In genomic region chr20:50381771-50382593, GRCh38 we compare ENCODE assay signal across 9 cellular contexts.
DNase-seq lines count a peak whose midpoint lies in the region; ATAC-seq and TF ChIP-seq lines count a peak whose summit lies in the region.
"Had no signal": no experiment of that assay in that cellular context is flagged by ENCODE, and none has a peak within 500 bp of the region (broad histone marks: within the 10 kb centered on the region; RNA-seq: fewer than 3 reads in every experiment).

No MANE protein-coding gene starts in this region.

- POLR2A ChIA-PET in activated CD4-positive, alpha-beta memory T cell treated with anti-CD3 and anti-CD28 coated beads, Interleukin-2, amount 10 ng/mL, durations not matched to agents 7 days and 5 days (lab: Charles Lee), result interaction anchor here (0.6 to 1.3 kb wide), 4 partner anchors 14 to 84 kb away, joined by 3 to 7 read pairs (median 4); no protein-coding TSS in a partner anchor

- TF ChIP-seq POLR2A in vagina (IDR thresholded peaks at IDR 0.05), result no peak

- no peak overlapping the region for H3K4me2 ChIP-seq in neuronal stem cell (ENCODE audit: insufficient read depth, low read length, poor library complexity, severe bottlenecking)
- H3K4me2 ChIP-seq: KMS-11 had no signal

- TF ChIP-seq CTCF in mucosa of descending colon (IDR thresholded peaks at IDR 0.05), result no peak
- no peak for TF ChIP-seq CTCF in endodermal cell (conservative IDR thresholded peaks at IDR 0.05)
- no peak for TF ChIP-seq CTCF in vagina (IDR thresholded peaks at IDR 0.05)

- H2BK15ac ChIP-seq in neuronal stem cell (ENCODE audit: low read length), result no peak overlapping the region

- H3K4me1 ChIP-seq in mucosa of descending colon (ENCODE audit: low read depth) (peaks cover 43% of the 10 kb centered on the region), endodermal cell (ENCODE audit: control insufficient read depth, insufficient read depth, low read length) (no peaks in the 10 kb centered on the region), vagina (peaks cover 38% of the 10 kb centered on the region), neuronal stem cell (ENCODE audit: control insufficient read depth in 2 of 2, insufficient read depth in 1 of 2, low read depth in 1 of 2, low read length in 2 of 2) (peaks cover 0 to 2% of the 10 kb centered on the region in 2 donors)

- no peak overlapping the region for H4K8ac ChIP-seq in neuronal stem cell (ENCODE audit: low read depth, low read length)

- H3K27ac ChIP-seq in endodermal cell (ENCODE audit: low read depth, low read length), result no peak overlapping the region
- H3K27ac ChIP-seq in vagina, result no peak overlapping the region
- no peak overlapping the region for H3K27ac ChIP-seq in neuronal stem cell (replicated peaks; ENCODE audit: low read length)
- H3K27ac ChIP-seq: KMS-11 had no signal

- H2AFZ ChIP-seq in neuronal stem cell (ENCODE audit: low read length), result no peak overlapping the region

- H3K9me3 ChIP-seq in mucosa of descending colon (no peaks in the 10 kb centered on the region), endodermal cell (ENCODE audit: control insufficient read depth, low read length) (no peaks in the 10 kb centered on the region), vagina (no peaks in the 10 kb centered on the region), neuronal stem cell (replicated peaks in 1 of 2; ENCODE audit: control insufficient read depth in 2 of 2, insufficient read depth in 1 of 2, low read depth in 1 of 2, low read length in 2 of 2) (no peaks in the 10 kb centered on the region)

- H3K23ac ChIP-seq in neuronal stem cell (ENCODE audit: low read depth, low read length, poor library complexity), result no peak overlapping the region

- H3K18ac ChIP-seq in neuronal stem cell (ENCODE audit: low read length), result no peak overlapping the region

- H2BK12ac ChIP-seq in neuronal stem cell (ENCODE audit: low read length), result no peak overlapping the region

- H3K36me3 ChIP-seq in mucosa of descending colon (ENCODE audit: low read depth) (no peaks in the 10 kb centered on the region), endodermal cell (ENCODE audit: control insufficient read depth, insufficient read depth, low read length) (no peaks in the 10 kb centered on the region), vagina (no peaks in the 10 kb centered on the region), neuronal stem cell (replicated peaks in 1 of 2; ENCODE audit: control insufficient read depth in 2 of 2, insufficient read depth in 2 of 2, low read length in 2 of 2) (no peaks in the 10 kb centered on the region)

- H2BK5ac ChIP-seq in neuronal stem cell (ENCODE audit: low read length), result no peak overlapping the region

- H3K14ac ChIP-seq in neuronal stem cell (ENCODE audit: low read length), result no peak overlapping the region

- H3K36me3 Mint-ChIP-seq in IgD-negative memory B cell, result peaks cover 5% of the 10 kb centered on the region
- H3K36me3 Mint-ChIP-seq in activated CD4-positive, alpha-beta memory T cell treated with anti-CD3 and anti-CD28 coated beads, Interleukin-2, amount 10 ng/mL, durations not matched to agents 7 days and 5 days (ENCODE audit: low read depth), result no peaks in the 10 kb centered on the region
- H3K36me3 Mint-ChIP-seq in endodermal cell (ENCODE audit: low read depth), result no peaks in the 10 kb centered on the region

- peak; percentile 31 for ATAC-seq in mucosa of descending colon

- H2AK5ac ChIP-seq in neuronal stem cell (ENCODE audit: low read depth, low read length), result no peak overlapping the region

- H4K91ac ChIP-seq in neuronal stem cell (ENCODE audit: low read depth, low read length, poor library complexity), result no peak overlapping the region

- H3K27me3 Mint-ChIP-seq in IgD-negative memory B cell (peaks cover 20% of the 10 kb centered on the region), endodermal cell (ENCODE audit: insufficient read depth) (no peaks in the 10 kb centered on the region)
- H3K27me3 Mint-ChIP-seq in activated CD4-positive, alpha-beta memory T cell treated with anti-CD3 and anti-CD28 coated beads, Interleukin-2, amount 10 ng/mL, durations not matched to agents 7 days and 5 days, result no peaks in the 10 kb centered on the region

- 87 to 92% methylated on average over 12 to 13 of the region's 13 CpGs for WGBS in endodermal cell (ENCODE audit: insufficient coverage in 1 of 2, insufficient read length in 1 of 2), 2 experiments
- no CpG with 5 or more reads among the region's 13 CpGs for WGBS in neuronal stem cell (ENCODE audit: extremely low coverage in 2 of 2, insufficient read length in 2 of 2, insufficient replicate concordance in 1 of 2), 2 donors

- H3K27ac Mint-ChIP-seq in IgD-negative memory B cell, result peak overlapping the region in 1 of 3 donors; percentile 7
- peak overlapping the region; percentile 85 for H3K27ac Mint-ChIP-seq in activated CD4-positive, alpha-beta memory T cell treated with anti-CD3 and anti-CD28 coated beads, Interleukin-2, amount 10 ng/mL, durations not matched to agents 7 days and 5 days
- no peak overlapping the region for H3K27ac Mint-ChIP-seq in endodermal cell

- no peak overlapping the region for H3K4ac ChIP-seq in neuronal stem cell (ENCODE audit: low read length)

- no peak overlapping the region for H3K4me3 ChIP-seq in mucosa of descending colon
- H3K4me3 ChIP-seq in endodermal cell (ENCODE audit: low read length), result no peak overlapping the region
- H3K4me3 ChIP-seq in vagina, result no peak overlapping the region
- no peak overlapping the region for H3K4me3 ChIP-seq in neuronal stem cell (ENCODE audit: low read length in 2 of 2)

- CTCF ChIA-PET in activated CD4-positive, alpha-beta memory T cell treated with anti-CD3 and anti-CD28 coated beads, Interleukin-2, amount 10 ng/mL, durations not matched to agents 7 days and 5 days (lab: Charles Lee), result interaction anchor here (0.6 to 1.4 kb wide), 2 partner anchors 43 to 401 kb away, joined by 3 to 4 read pairs; no protein-coding TSS in a partner anchor

- H3K4me3 Mint-ChIP-seq in IgD-negative memory B cell (peak overlapping the region; percentile 21 to 91 (median 82)), endodermal cell (no peak overlapping the region)
- H3K4me3 Mint-ChIP-seq in activated CD4-positive, alpha-beta memory T cell treated with anti-CD3 and anti-CD28 coated beads, Interleukin-2, amount 10 ng/mL, durations not matched to agents 7 days and 5 days, result peak overlapping the region; percentile 48

- H3K9ac ChIP-seq in endodermal cell (ENCODE audit: extremely low read depth, low read length, poor library complexity, severe bottlenecking), result no peak overlapping the region
- no peak overlapping the region for H3K9ac ChIP-seq in neuronal stem cell (ENCODE audit: low read depth, low read length, poor library complexity)
- H3K9ac ChIP-seq: KMS-11 had no signal

- H3K27me3 ChIP-seq in endodermal cell (ENCODE audit: control insufficient read depth, insufficient read depth, low read length, poor library complexity, severe bottlenecking) (no peaks in the 10 kb centered on the region), vagina (no peaks in the 10 kb centered on the region), neuronal stem cell (ENCODE audit: control insufficient read depth in 3 of 3, insufficient read depth in 3 of 3, low read depth in 1 of 3, low read length in 3 of 3) (peaks cover 0 to 38% (median 0%) of the 10 kb centered on the region in 3 experiments)

- intact Hi-C loops in mucosa of descending colon (cut with DNase I, micrococcal nuclease), result loop anchor here in 1 of 2 donors (10.0 kb wide), 1 partner anchor 73 kb away; no protein-coding TSS in a partner anchor
- intact Hi-C loops in vagina (cut with DNase I), result loop anchor here (5.0 kb wide), 1 partner anchor 70 kb away; no protein-coding TSS in a partner anchor

- H3K9me3 Mint-ChIP-seq in IgD-negative memory B cell, result peaks cover 0 to 2% (median 0%) of the 10 kb centered on the region in 3 donors
- no peaks in the 10 kb centered on the region for H3K9me3 Mint-ChIP-seq in activated CD4-positive, alpha-beta memory T cell treated with anti-CD3 and anti-CD28 coated beads, Interleukin-2, amount 10 ng/mL, durations not matched to agents 7 days and 5 days
- H3K9me3 Mint-ChIP-seq in endodermal cell, result no peaks in the 10 kb centered on the region

- no peak overlapping the region for H2BK120ac ChIP-seq in neuronal stem cell (ENCODE audit: low read depth, low read length)

- H3K4me1 Mint-ChIP-seq in IgD-negative memory B cell (peaks cover 14 to 17% (median 16%) of the 10 kb centered on the region in 3 donors), endodermal cell (no peaks in the 10 kb centered on the region)
- peaks cover 73% of the 10 kb centered on the region for H3K4me1 Mint-ChIP-seq in activated CD4-positive, alpha-beta memory T cell treated with anti-CD3 and anti-CD28 coated beads, Interleukin-2, amount 10 ng/mL, durations not matched to agents 7 days and 5 days

- DNase-seq in Ammon's horn (ENCODE audit: low spot score) (peak; percentile 49), mucosa of descending colon (peak in 1 of 3 donors; percentile 73), endodermal cell (no peak), A172 (ENCODE audit: low spot score) (no peak), vagina (ENCODE audit: extremely low spot score in 2 of 2) (no peak), neuronal stem cell (ENCODE audit: low spot score) (no peak)
- peak; percentile 47 for DNase-seq in activated CD4-positive, alpha-beta memory T cell treated with anti-CD3 and anti-CD28 coated beads, Interleukin-2, amount 10 ng/mL, durations not matched to agents 7 days and 5 days

- H3K79me1 ChIP-seq in neuronal stem cell (ENCODE audit: low read depth, low read length), result no peaks in the 10 kb centered on the region

Comparison
In these comparisons a context has a peak if more than half of its experiments do, and no peak if none do; other contexts are left out.
1. DNase-seq: peak in Ammon's horn (single experiment) and activated CD4-positive, alpha-beta memory T cell treated with anti-CD3 and anti-CD28 coated beads, Interleukin-2, amount 10 ng/mL, durations not matched to agents 7 days and 5 days (single experiment); none in endodermal cell (single experiment), A172 (single experiment), vagina (0 of 2) and neuronal stem cell (single experiment).